In genomic region chr14:100384819-100385813, GRCh38 we compare ENCODE assay signal across 8 cellular contexts. TPM values are rescaled to one million over a fixed set of nuclear protein-coding genes. Genes with fewer than 3 reads are reported as not detected.
DNase-seq lines count a peak whose midpoint lies in the region; ATAC-seq and TF ChIP-seq lines count a peak whose summit lies in the region.

No MANE protein-coding gene starts in this region.

- no peaks in the 10 kb centered on the region for H3K9me3 Mint-ChIP-seq in WTC11
- no peaks in the 10 kb centered on the region for H3K9me3 Mint-ChIP-seq in activated T-helper 2 cell treated with anti-CD3 and anti-CD28 coated beads, Interferon-gamma antibody, Interleukin-2, Interleukin-4, amounts not matched to agents 10 μg/mL and 5 μg/mL and 100 μg/mL, durations not matched to agents 14 hours and 24 hours and 36 hours

- H3K27ac Mint-ChIP-seq in WTC11, result peak overlapping the region; percentile 56
- no peak overlapping the region for H3K27ac Mint-ChIP-seq in activated T-helper 2 cell treated with anti-CD3 and anti-CD28 coated beads, Interferon-gamma antibody, Interleukin-2, Interleukin-4, amounts not matched to agents 10 μg/mL and 5 μg/mL and 100 μg/mL, durations not matched to agents 14 hours and 24 hours and 36 hours

- H3K27me3 Mint-ChIP-seq in WTC11 (ENCODE audit: low read depth), result no peaks in the 10 kb centered on the region
- no peaks in the 10 kb centered on the region for H3K27me3 Mint-ChIP-seq in activated T-helper 2 cell treated with anti-CD3 and anti-CD28 coated beads, Interferon-gamma antibody, Interleukin-2, Interleukin-4, amounts not matched to agents 10 μg/mL and 5 μg/mL and 100 μg/mL, durations not matched to agents 14 hours and 24 hours and 36 hours (ENCODE audit: low read depth)

- H3K36me3 ChIP-seq in BE2C, result no peaks in the 10 kb centered on the region; the same call in 1 of the 2 replicates

- no peak for DNase-seq in BE2C
- peak; percentile 27 for DNase-seq in Jurkat, Clone E6-1 (ENCODE audit: low read depth, low spot score)
- no peak for DNase-seq in WTC11 (ENCODE audit: low spot score)
- DNase-seq in inferior parietal cortex (ENCODE audit: extremely low spot score), result peak; percentile 79
- DNase-seq in activated T-helper 2 cell treated with anti-CD3 and anti-CD28 coated beads, Interferon-gamma antibody, Interleukin-2, Interleukin-4, amounts not matched to agents 10 μg/mL and 5 μg/mL and 100 μg/mL, durations not matched to agents 14 hours and 24 hours and 36 hours (ENCODE audit: low spot score), result no peak
- no peak for DNase-seq in central memory CD4-positive, alpha-beta T cell
- DNase-seq in T-helper 1 cell, result no peak

- H3K27me3 ChIP-seq in BE2C, result no peaks in the 10 kb centered on the region

- peaks cover 40% of the 10 kb centered on the region for H3K4me1 Mint-ChIP-seq in WTC11
- peaks cover 7% of the 10 kb centered on the region for H3K4me1 Mint-ChIP-seq in activated T-helper 2 cell treated with anti-CD3 and anti-CD28 coated beads, Interferon-gamma antibody, Interleukin-2, Interleukin-4, amounts not matched to agents 10 μg/mL and 5 μg/mL and 100 μg/mL, durations not matched to agents 14 hours and 24 hours and 36 hours (ENCODE audit: low read depth)

- ATAC-seq in WTC11, result no peak
- ATAC-seq in HG03095 (IDR thresholded peaks at IDR 0.05; ENCODE audit: unreplicated experiment), result no peak

- POLR2A ChIA-PET in WTC11 (lab: Charles Lee), result no interaction called here

- TF ChIP-seq CTCF in BE2C (IDR thresholded peaks at IDR 0.05; ENCODE audit: low read depth, low read length) (peak; percentile 72), WTC11 (IDR thresholded peaks at IDR 0.05) (no peak)

- H3K36me3 Mint-ChIP-seq in WTC11, result no peaks in the 10 kb centered on the region
- no peaks in the 10 kb centered on the region for H3K36me3 Mint-ChIP-seq in activated T-helper 2 cell treated with anti-CD3 and anti-CD28 coated beads, Interferon-gamma antibody, Interleukin-2, Interleukin-4, amounts not matched to agents 10 μg/mL and 5 μg/mL and 100 μg/mL, durations not matched to agents 14 hours and 24 hours and 36 hours (ENCODE audit: low read depth)

- H3K4me3 Mint-ChIP-seq in WTC11, result no peak overlapping the region
- no peak overlapping the region for H3K4me3 Mint-ChIP-seq in activated T-helper 2 cell treated with anti-CD3 and anti-CD28 coated beads, Interferon-gamma antibody, Interleukin-2, Interleukin-4, amounts not matched to agents 10 μg/mL and 5 μg/mL and 100 μg/mL, durations not matched to agents 14 hours and 24 hours and 36 hours (ENCODE audit: low read depth)

- no peak overlapping the region for H3K4me3 ChIP-seq in BE2C (ENCODE audit: low read depth, low read length)
- H3K4me3 ChIP-seq in Jurkat, Clone E6-1 (ENCODE audit: low read length), result no peak overlapping the region

- H3K4me1 ChIP-seq in BE2C, result peaks cover 45% of the 10 kb centered on the region

- CTCF ChIA-PET in WTC11 (lab: Charles Lee), result interaction anchor here (0.6 to 6.0 kb wide), 27 partner anchors 10 to 419 kb away, joined by 3 to 83 read pairs (median 8); no protein-coding TSS in a partner anchor

- H3K9me3 ChIP-seq in BE2C, result no peaks in the 10 kb centered on the region

- intact Hi-C loops in activated T-helper 2 cell treated with anti-CD3 and anti-CD28 coated beads, Interferon-gamma antibody, Interleukin-2, Interleukin-4, amounts not matched to agents 10 μg/mL and 5 μg/mL and 100 μg/mL, durations not matched to agents 14 hours and 24 hours and 36 hours (cut with micrococcal nuclease), result loop anchor here (10.0 kb wide), 1 partner anchor 1240 kb away; no protein-coding TSS in a partner anchor

TF ChIP-seq in WTC11, 78 proteins besides CTCF, POLR2A, EP300 and RAD21:
- TF ChIP-seq ATF1 (CRISPR knock-in tag; IDR thresholded peaks at IDR 0.05) (no peak), SOX15 (CRISPR knock-in tag; IDR thresholded peaks at IDR 0.05) (no peak), ZNF317 (CRISPR knock-in tag; IDR thresholded peaks at IDR 0.05; ENCODE audit: borderline replicate concordance, low read depth) (no peak), ZNF512 (CRISPR knock-in tag; IDR thresholded peaks at IDR 0.05; ENCODE audit: borderline replicate concordance) (no peak), NR3C1 (CRISPR knock-in tag; conservative IDR thresholded peaks at IDR 0.05; ENCODE audit: low read depth) (no peak), RORB (CRISPR knock-in tag; IDR thresholded peaks at IDR 0.05) (no peak)
TF ChIP-seq in WTC11: peak in this region for 0.

RNA-seq across cellular contexts. Expression of gene WDR25, which starts 8.8 kb away (rescaled TPM):
- 76.3 TPM for polyA plus RNA-seq in BE2C (2012; ENCODE audit: insufficient read depth, insufficient read length, low read depth)
- 6.5 TPM for polyA plus RNA-seq in Jurkat, Clone E6-1 (2012; ENCODE audit: insufficient read depth, insufficient read length)
- total RNA-seq in WTC11 (2021), result 7.6 to 9.0 TPM (median 8.0 TPM) in 3 replicates
- total RNA-seq in activated T-helper 2 cell treated with anti-CD3 and anti-CD28 coated beads, Interferon-gamma antibody, Interleukin-2, Interleukin-4, amounts not matched to agents 10 μg/mL and 5 μg/mL and 100 μg/mL, durations not matched to agents 14 hours and 24 hours and 36 hours, result 6.9 and 7.3 TPM in 2 replicates

Comparison
In these comparisons a context has a peak if more than half of its experiments do, and no peak if none do; other contexts are left out.
1. DNase-seq: peak in Jurkat, Clone E6-1 (single experiment) and inferior parietal cortex (single experiment); none in BE2C (single experiment), WTC11 (single experiment), activated T-helper 2 cell treated with anti-CD3 and anti-CD28 coated beads, Interferon-gamma antibody, Interleukin-2, Interleukin-4, amounts not matched to agents 10 μg/mL and 5 μg/mL and 100 μg/mL, durations not matched to agents 14 hours and 24 hours and 36 hours (single experiment), central memory CD4-positive, alpha-beta T cell (single experiment) and T-helper 1 cell (0 of 5).